Comparison of ENCODE assay signal across 8 cellular contexts in the genomic region with DNA sequence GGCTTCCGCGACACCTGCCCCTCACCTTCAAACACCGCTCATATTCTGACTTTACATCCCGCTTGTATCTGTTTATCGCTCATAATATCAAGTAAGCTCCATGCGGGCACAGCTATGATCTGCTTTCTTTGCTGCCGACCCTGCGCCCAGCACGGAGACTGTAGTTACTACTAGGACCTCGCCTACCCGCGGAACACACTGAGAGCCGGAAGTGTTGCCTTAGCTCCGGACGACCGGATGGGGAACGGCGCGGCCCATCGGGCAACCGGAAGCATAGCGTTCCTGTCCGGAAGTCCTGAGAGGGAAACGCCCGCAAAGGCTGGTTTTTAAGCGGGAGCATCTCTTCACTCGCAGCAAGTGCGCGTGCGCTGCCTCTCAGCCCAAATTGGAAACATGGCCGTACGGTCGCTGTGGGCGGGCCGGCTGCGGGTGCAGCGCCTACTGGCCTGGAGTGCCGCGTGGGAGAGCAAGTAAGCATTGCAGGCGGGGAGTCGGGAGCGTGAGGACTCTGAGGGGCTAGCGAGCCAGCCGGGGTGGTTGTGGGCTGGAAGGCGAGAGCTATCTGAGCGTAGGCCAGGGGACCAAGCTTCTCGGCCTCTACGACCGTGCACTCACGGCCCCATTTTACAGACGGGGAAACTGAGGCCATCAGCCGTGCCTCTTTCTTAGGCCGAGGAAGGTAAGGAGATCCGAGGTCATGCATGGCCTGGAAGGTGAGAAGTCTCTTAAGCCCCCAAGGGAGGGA. TPM values are rescaled to one million over a fixed set of nuclear protein-coding genes. Genes with fewer than 3 reads are reported as not detected.
DNase-seq lines count a peak whose midpoint lies in the region; ATAC-seq and TF ChIP-seq lines count a peak whose summit lies in the region.

A gene with protein sequence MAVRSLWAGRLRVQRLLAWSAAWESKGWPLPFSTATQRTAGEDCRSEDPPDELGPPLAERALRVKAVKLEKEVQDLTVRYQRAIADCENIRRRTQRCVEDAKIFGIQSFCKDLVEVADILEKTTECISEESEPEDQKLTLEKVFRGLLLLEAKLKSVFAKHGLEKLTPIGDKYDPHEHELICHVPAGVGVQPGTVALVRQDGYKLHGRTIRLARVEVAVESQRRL (plus strand): TSS at position 353 of the 745 bp plus-strand sequence. CDS start 41 bp downstream, at position 394.

- TF ChIP-seq POLR2A in adrenal gland (IDR thresholded peaks at IDR 0.05): peak; percentile 23 to 47

- 1% methylated on average over 25 to 54 of the region's 54 CpGs for WGBS in adrenal gland, 4 donors
- WGBS in heart right ventricle, 2 donors: 1% methylated on average over 54 of the region's 54 CpGs

- intact Hi-C loops in adrenal gland (cut with DNase I) (no loop called here), heart right ventricle (cut with DNase I) (loop anchor here in 2 of 10 donors (5.0 to 10.0 kb wide), 3 partner anchors 33 to 211 kb away; a partner anchor contains a TSS), posterior vena cava (cut with DNase I) (no loop called here), upper lobe of right lung (cut with DNase I) (no loop called here)

- peak within 1 kb of the TSS; percentile 95 to 96 (median 95) for H3K4me3 Mint-ChIP-seq in T-cell

- TF ChIP-seq CTCF in GM12875 (IDR thresholded peaks at IDR 0.05; ENCODE audit: borderline replicate concordance, insufficient read depth, low read depth, low read length): no peak
- TF ChIP-seq CTCF in adrenal gland (IDR thresholded peaks at IDR 0.05): no peak
- TF ChIP-seq CTCF in heart right ventricle (IDR thresholded peaks at IDR 0.05): peak in 1 of 9 donors; percentile 1
- no peak for TF ChIP-seq CTCF in upper lobe of right lung (IDR thresholded peaks at IDR 0.05)

- CTCF ChIA-PET in T-cell (lab: Charles Lee): interaction anchor here (0.6 to 4.1 kb wide), 13 partner anchors 8 to 220 kb away, joined by 3 to 43 read pairs (median 3); a partner anchor contains a TSS

- DNase-seq in NCI-H1436 treated with DMSO at 0.1 percent for 48 hours (lab: John Stamatoyannopoulos, UW): peak; percentile 79
- peak; percentile 60 to 88 (median 73) for DNase-seq in T-cell
- DNase-seq in adrenal gland: peak; percentile 93 to 98 (median 97)
- DNase-seq in heart right ventricle: peak; percentile 96
- DNase-seq in posterior vena cava (ENCODE audit: low spot score): peak; percentile 98
- DNase-seq in upper lobe of right lung: peak; percentile 97

- H3K4me1 ChIP-seq in adrenal gland (replicated peaks in 1 of 2) (peaks cover 12 to 15% of the 10 kb centered on the region in 2 donors), heart right ventricle (peaks cover 0 to 51% (median 35%) of the 10 kb centered on the region in 9 donors), upper lobe of right lung (peaks cover 16% of the 10 kb centered on the region)

- H3K36me3 Mint-ChIP-seq in T-cell: peaks cover 31% of the 10 kb centered on the region

- H3K36me3 ChIP-seq in adrenal gland (replicated peaks in 1 of 2) (peaks cover 0 to 21% of the 10 kb centered on the region in 2 donors), heart right ventricle (peaks cover 0 to 55% (median 42%) of the 10 kb centered on the region in 9 donors), upper lobe of right lung (peaks cover 31% of the 10 kb centered on the region)

- peak within 1 kb of the TSS; percentile 98 for H3K4me3 ChIP-seq in GM12875 (ENCODE audit: low read depth, low read length)
- peak within 1 kb of the TSS; percentile 59 to 69 (median 64) for H3K4me3 ChIP-seq in adrenal gland
- peak within 1 kb of the TSS; percentile 61 to 95 (median 76) for H3K4me3 ChIP-seq in heart right ventricle
- H3K4me3 ChIP-seq in upper lobe of right lung: peak within 1 kb of the TSS; percentile 88

- H3K9me3 Mint-ChIP-seq in T-cell: no peaks in the 10 kb centered on the region

- POLR2A ChIA-PET in T-cell (lab: Charles Lee): interaction anchor here (0.6 to 4.3 kb wide), 4 partner anchors 8 to 1106 kb away, joined by 3 to 27 read pairs (median 3); a partner anchor contains a TSS

- H3K27me3 Mint-ChIP-seq in T-cell: no peaks in the 10 kb centered on the region

- peak within 1 kb of the TSS; percentile 91 to 97 for H3K27ac Mint-ChIP-seq in T-cell

- H3K27me3 ChIP-seq in adrenal gland: no peaks in the 10 kb centered on the region
- no peaks in the 10 kb centered on the region for H3K27me3 ChIP-seq in heart right ventricle
- H3K27me3 ChIP-seq in upper lobe of right lung: no peaks in the 10 kb centered on the region

- H3K27ac ChIP-seq in adrenal gland (peak within 1 kb of the TSS in 2 of 5 donors; percentile 61 to 76), heart right ventricle (peak within 1 kb of the TSS; percentile 57 to 89 (median 85)), upper lobe of right lung (peak within 1 kb of the TSS; percentile 80)

- peaks cover 62 to 70% (median 64%) of the 10 kb centered on the region in 3 donors for H3K4me1 Mint-ChIP-seq in T-cell

- H3K9me3 ChIP-seq in adrenal gland (replicated peaks in 1 of 3): no peaks in the 10 kb centered on the region
- H3K9me3 ChIP-seq in heart right ventricle: no peaks in the 10 kb centered on the region
- no peaks in the 10 kb centered on the region for H3K9me3 ChIP-seq in upper lobe of right lung

- ATAC-seq in HG02763 (IDR thresholded peaks at IDR 0.05; ENCODE audit: unreplicated experiment): peak; percentile 95
- peak; percentile 69 to 77 (median 76) for ATAC-seq in T-cell (replicated peaks in 1 of 4)
- peak; percentile 96 to 98 (median 98) for ATAC-seq in heart right ventricle
- peak; percentile 99 for ATAC-seq in upper lobe of right lung

RNA-seq across cellular contexts. Expression of the gene that starts here (rescaled TPM):
- 10 to 100 TPM; 14.2 to 38.7 (median 31.5) TPM for total RNA-seq in T-cell
- 10 to 100 TPM in 6 of 8 donors, 1 to 10 TPM in 2; 7.5 to 17.4 (median 13.0) TPM for total RNA-seq in adrenal gland
- polyA plus RNA-seq in adrenal gland: 1 to 10 TPM; 3.9 to 9.0 (median 7.6) TPM
- total RNA-seq in heart right ventricle: 10 to 100 TPM in 6 of 10 donors, 1 to 10 TPM in 4; 8.1 to 13.4 (median 10.2) TPM
- 1 to 10 TPM; 4.8 to 9.5 TPM for polyA plus RNA-seq in heart right ventricle
- 10 to 100 TPM; 13.1 to 16.0 TPM for total RNA-seq in posterior vena cava
- total RNA-seq in upper lobe of right lung: 23.9 TPM
